Comparison of ENCODE assay signal across 8 cellular contexts in the genomic region with DNA sequence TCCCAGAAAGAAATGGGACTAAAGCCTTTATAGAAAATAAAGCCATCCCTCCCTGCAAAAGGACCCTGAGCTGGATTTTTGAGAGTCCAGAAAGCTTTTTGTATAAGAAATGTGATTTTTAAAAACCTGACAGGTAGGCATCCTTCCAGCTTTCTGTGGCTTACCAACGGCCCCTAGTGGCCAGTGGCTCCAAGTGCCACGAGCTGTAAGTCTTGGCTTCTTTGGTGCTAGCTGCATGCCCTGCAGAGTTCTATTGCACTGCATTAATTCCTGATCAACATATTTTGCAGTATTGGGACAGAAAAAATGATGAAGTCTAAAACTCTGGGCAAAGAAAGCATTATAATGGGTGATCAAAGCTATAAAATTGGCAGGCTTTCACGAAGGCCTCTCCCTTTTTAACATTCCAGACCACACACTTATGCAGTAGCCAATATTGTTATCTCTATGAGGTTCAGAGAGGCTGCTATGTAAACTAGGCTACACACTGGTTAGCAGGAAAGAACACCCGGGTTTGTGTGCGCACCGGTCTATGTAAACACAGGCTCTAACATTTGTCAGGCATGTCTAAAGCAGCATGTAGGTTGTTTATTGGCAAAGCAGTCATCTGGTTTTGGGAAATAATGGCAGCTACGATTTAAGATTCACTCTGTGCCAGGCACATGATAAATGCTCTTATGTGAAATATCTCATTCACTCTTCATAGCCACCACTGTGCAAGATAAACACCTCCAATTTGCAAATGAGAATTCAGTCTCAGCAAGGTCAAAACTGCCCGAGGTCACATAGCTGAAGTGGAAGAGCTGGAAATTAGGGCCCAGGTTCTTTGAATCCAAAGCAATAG. TPM values are rescaled to one million over a fixed set of nuclear protein-coding genes. Genes with fewer than 3 reads are reported as not detected.
DNase-seq lines count a peak whose midpoint lies in the region; ATAC-seq and TF ChIP-seq lines count a peak whose summit lies in the region.

No MANE protein-coding gene starts in this region.

- WGBS in neuronal stem cell (ENCODE audit: extremely low coverage in 2 of 2, insufficient read length in 2 of 2, insufficient replicate concordance in 1 of 2), 2 donors: no CpG with 5 or more reads among the region's 8 CpGs

- no peak overlapping the region for H3K18ac ChIP-seq in neuronal stem cell (ENCODE audit: low read length)

- no peak overlapping the region for H4K91ac ChIP-seq in neuronal stem cell (ENCODE audit: low read depth, low read length, poor library complexity)

- no peak overlapping the region for H3K23ac ChIP-seq in neuronal stem cell (ENCODE audit: low read depth, low read length, poor library complexity)

- ATAC-seq in GM21619 (IDR thresholded peaks at IDR 0.05; ENCODE audit: unreplicated experiment) (peak; percentile 97), esophagus mucosa (peak; percentile 56)

- DNase-seq in activated CD8-positive, alpha-beta memory T cell treated with anti-CD3 and anti-CD28 coated beads, Interleukin-2, amount 50 U/mL, for 48 hours: peak; percentile 51
- DNase-seq in activated CD8-positive, alpha-beta memory T cell treated with anti-CD3 and anti-CD28 coated beads for 24 hours: no peak
- DNase-seq in T-helper 1 cell (peak in 3 of 5 donors; percentile 5 to 9 (median 5)), neuronal stem cell (ENCODE audit: low spot score) (peak; percentile 20), NCI-H2107 treated with DMSO at 0.1 percent for 48 hours (lab: John Stamatoyannopoulos, UW; ENCODE audit: unreplicated experiment) (no peak)

- no peak overlapping the region for H2AFZ ChIP-seq in KMS-11 (ENCODE audit: low read depth)
- no peak overlapping the region for H2AFZ ChIP-seq in neuronal stem cell (ENCODE audit: low read length)

- H3K4me3 ChIP-seq in KMS-11 (IDR thresholded peaks at IDR 0.05; ENCODE audit: insufficient read depth, low read depth, low read length) (no peak overlapping the region), neuronal stem cell (ENCODE audit: low read length in 2 of 2) (no peak overlapping the region)

- H2BK12ac ChIP-seq in neuronal stem cell (ENCODE audit: low read length): no peak overlapping the region

- H3K27me3 ChIP-seq in KMS-11 (ENCODE audit: insufficient read depth, low read depth) (no peaks in the 10 kb centered on the region), neuronal stem cell (ENCODE audit: control insufficient read depth in 3 of 3, insufficient read depth in 3 of 3, low read depth in 1 of 3, low read length in 3 of 3) (no peaks in the 10 kb centered on the region)

- no peak overlapping the region for H3K14ac ChIP-seq in neuronal stem cell (ENCODE audit: low read length)

- H3K27ac ChIP-seq in KMS-11 (no peak overlapping the region), neuronal stem cell (replicated peaks; ENCODE audit: low read length) (no peak overlapping the region)

- H4K8ac ChIP-seq in neuronal stem cell (ENCODE audit: low read depth, low read length): no peak overlapping the region

- H2BK15ac ChIP-seq in neuronal stem cell (ENCODE audit: low read length): no peak overlapping the region

- no peaks in the 10 kb centered on the region for H3K36me3 ChIP-seq in KMS-11 (ENCODE audit: insufficient read depth)
- H3K36me3 ChIP-seq in neuronal stem cell (replicated peaks in 1 of 2; ENCODE audit: control insufficient read depth in 2 of 2, insufficient read depth in 2 of 2, low read length in 2 of 2): no peaks in the 10 kb centered on the region

- no peaks in the 10 kb centered on the region for H3K4me1 ChIP-seq in KMS-11 (ENCODE audit: low read depth, poor library complexity, severe bottlenecking)
- no peaks in the 10 kb centered on the region for H3K4me1 ChIP-seq in neuronal stem cell (ENCODE audit: control insufficient read depth in 2 of 2, insufficient read depth in 1 of 2, low read depth in 1 of 2, low read length in 2 of 2)

- H3K4ac ChIP-seq in neuronal stem cell (ENCODE audit: low read length): no peak overlapping the region

- H3K4me2 ChIP-seq in KMS-11 (no peak overlapping the region), neuronal stem cell (ENCODE audit: insufficient read depth, low read length, poor library complexity, severe bottlenecking) (no peak overlapping the region)

- H2BK120ac ChIP-seq in neuronal stem cell (ENCODE audit: low read depth, low read length): no peak overlapping the region

- H3K79me2 ChIP-seq in KMS-11 (ENCODE audit: insufficient read depth, low read depth): no peaks in the 10 kb centered on the region

- no peaks in the 10 kb centered on the region for H4K20me1 ChIP-seq in KMS-11 (ENCODE audit: insufficient read depth)

- H3K9ac ChIP-seq in KMS-11 (no peak overlapping the region), neuronal stem cell (ENCODE audit: low read depth, low read length, poor library complexity) (no peak overlapping the region)

- peaks cover 0 to 2% of the 10 kb centered on the region in 2 donors for H3K9me3 ChIP-seq in neuronal stem cell (replicated peaks in 1 of 2; ENCODE audit: control insufficient read depth in 2 of 2, insufficient read depth in 1 of 2, low read depth in 1 of 2, low read length in 2 of 2)

- TF ChIP-seq CTCF in KMS-11 (conservative IDR thresholded peaks at IDR 0.05; ENCODE audit: low read depth, low read length): peak; percentile 78

- no peak overlapping the region for H2BK5ac ChIP-seq in neuronal stem cell (ENCODE audit: low read length)

- H3K79me1 ChIP-seq in neuronal stem cell (ENCODE audit: low read depth, low read length): no peaks in the 10 kb centered on the region

- no peak overlapping the region for H2AK5ac ChIP-seq in neuronal stem cell (ENCODE audit: low read depth, low read length)

RNA-seq across cellular contexts. Expression of gene NMUR2, which starts 55.2 kb away (rescaled TPM):
- not detected for total RNA-seq in esophagus mucosa
- 0.32 TPM for polyA plus RNA-seq in neuronal stem cell (2013, experiment 1 of 2)
- polyA plus RNA-seq in neuronal stem cell (2013, experiment 2 of 2): 0.30 TPM

Comparison
In these comparisons a context has a peak if more than half of its experiments do, and no peak if none do; other contexts are left out.
1. DNase-seq: peak in activated CD8-positive, alpha-beta memory T cell treated with anti-CD3 and anti-CD28 coated beads, Interleukin-2, amount 50 U/mL, for 48 hours (single experiment), T-helper 1 cell (3 of 5) and neuronal stem cell (single experiment); none in activated CD8-positive, alpha-beta memory T cell treated with anti-CD3 and anti-CD28 coated beads for 24 hours (single experiment) and NCI-H2107 treated with DMSO at 0.1 percent for 48 hours (single experiment).